1 cellular context compared by ENCODE assay signal in genomic region chr18:2707559-2708168, GRCh38.
TF ChIP-seq lines count a peak whose summit lies in the region.

No MANE protein-coding gene starts in this region.

TF ChIP-seq in K562, 482 proteins besides CTCF, POLR2A, EP300 and RAD21 (continued from another document):
- no peak for TF ChIP-seq ZNF639 (CRISPR knock-in tag; conservative IDR thresholded peaks at IDR 0.05 in 1 of 2, IDR thresholded peaks at IDR 0.05 in 1 of 2)
- no peak for TF ChIP-seq ZNF146 (CRISPR knock-in tag; IDR thresholded peaks at IDR 0.05; ENCODE audit: unreplicated experiment)
- TF ChIP-seq ZFP1 (CRISPR knock-in tag; IDR thresholded peaks at IDR 0.05): no peak
- no peak for TF ChIP-seq PHTF2 (CRISPR knock-in tag; IDR thresholded peaks at IDR 0.05)
- TF ChIP-seq ZNF316 (IDR thresholded peaks at IDR 0.05): peak; percentile 85
- TF ChIP-seq C11orf30 (IDR thresholded peaks at IDR 0.05; ENCODE audit: low read depth): peak; percentile 84
- TF ChIP-seq, protein P1, sequence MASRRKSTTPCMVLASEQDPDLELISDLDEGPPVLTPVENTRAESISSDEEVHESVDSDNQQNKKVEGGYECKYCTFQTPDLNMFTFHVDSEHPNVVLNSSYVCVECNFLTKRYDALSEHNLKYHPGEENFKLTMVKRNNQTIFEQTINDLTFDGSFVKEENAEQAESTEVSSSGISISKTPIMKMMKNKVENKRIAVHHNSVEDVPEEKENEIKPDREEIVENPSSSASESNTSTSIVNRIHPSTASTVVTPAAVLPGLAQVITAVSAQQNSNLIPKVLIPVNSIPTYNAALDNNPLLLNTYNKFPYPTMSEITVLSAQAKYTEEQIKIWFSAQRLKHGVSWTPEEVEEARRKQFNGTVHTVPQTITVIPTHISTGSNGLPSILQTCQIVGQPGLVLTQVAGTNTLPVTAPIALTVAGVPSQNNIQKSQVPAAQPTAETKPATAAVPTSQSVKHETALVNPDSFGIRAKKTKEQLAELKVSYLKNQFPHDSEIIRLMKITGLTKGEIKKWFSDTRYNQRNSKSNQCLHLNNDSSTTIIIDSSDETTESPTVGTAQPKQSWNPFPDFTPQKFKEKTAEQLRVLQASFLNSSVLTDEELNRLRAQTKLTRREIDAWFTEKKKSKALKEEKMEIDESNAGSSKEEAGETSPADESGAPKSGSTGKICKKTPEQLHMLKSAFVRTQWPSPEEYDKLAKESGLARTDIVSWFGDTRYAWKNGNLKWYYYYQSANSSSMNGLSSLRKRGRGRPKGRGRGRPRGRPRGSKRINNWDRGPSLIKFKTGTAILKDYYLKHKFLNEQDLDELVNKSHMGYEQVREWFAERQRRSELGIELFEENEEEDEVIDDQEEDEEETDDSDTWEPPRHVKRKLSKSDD (conservative IDR thresholded peaks at IDR 0.05; ENCODE audit: low read length): no peak
- no peak for TF ChIP-seq NR2C2 (CRISPR knock-in tag; IDR thresholded peaks at IDR 0.05)
- TF ChIP-seq NR2C2 (tag; IDR thresholded peaks at IDR 0.05): no peak
- TF ChIP-seq RBM15 (IDR thresholded peaks at IDR 0.05; ENCODE audit: insufficient read depth, low read length): no peak
- no peak for TF ChIP-seq MCM7 (IDR thresholded peaks at IDR 0.05)
- no peak for TF ChIP-seq ZBTB1 (CRISPR knock-in tag; IDR thresholded peaks at IDR 0.05; ENCODE audit: borderline replicate concordance, low read depth)
- TF ChIP-seq ZNF717 (CRISPR knock-in tag; IDR thresholded peaks at IDR 0.05): no peak
- TF ChIP-seq BCLAF1 (IDR thresholded peaks at IDR 0.05; ENCODE audit: borderline replicate concordance in 1 of 2, control insufficient read depth in 1 of 2, low read depth in 2 of 2, low read length in 1 of 2): no peak
- TF ChIP-seq, protein P2, sequence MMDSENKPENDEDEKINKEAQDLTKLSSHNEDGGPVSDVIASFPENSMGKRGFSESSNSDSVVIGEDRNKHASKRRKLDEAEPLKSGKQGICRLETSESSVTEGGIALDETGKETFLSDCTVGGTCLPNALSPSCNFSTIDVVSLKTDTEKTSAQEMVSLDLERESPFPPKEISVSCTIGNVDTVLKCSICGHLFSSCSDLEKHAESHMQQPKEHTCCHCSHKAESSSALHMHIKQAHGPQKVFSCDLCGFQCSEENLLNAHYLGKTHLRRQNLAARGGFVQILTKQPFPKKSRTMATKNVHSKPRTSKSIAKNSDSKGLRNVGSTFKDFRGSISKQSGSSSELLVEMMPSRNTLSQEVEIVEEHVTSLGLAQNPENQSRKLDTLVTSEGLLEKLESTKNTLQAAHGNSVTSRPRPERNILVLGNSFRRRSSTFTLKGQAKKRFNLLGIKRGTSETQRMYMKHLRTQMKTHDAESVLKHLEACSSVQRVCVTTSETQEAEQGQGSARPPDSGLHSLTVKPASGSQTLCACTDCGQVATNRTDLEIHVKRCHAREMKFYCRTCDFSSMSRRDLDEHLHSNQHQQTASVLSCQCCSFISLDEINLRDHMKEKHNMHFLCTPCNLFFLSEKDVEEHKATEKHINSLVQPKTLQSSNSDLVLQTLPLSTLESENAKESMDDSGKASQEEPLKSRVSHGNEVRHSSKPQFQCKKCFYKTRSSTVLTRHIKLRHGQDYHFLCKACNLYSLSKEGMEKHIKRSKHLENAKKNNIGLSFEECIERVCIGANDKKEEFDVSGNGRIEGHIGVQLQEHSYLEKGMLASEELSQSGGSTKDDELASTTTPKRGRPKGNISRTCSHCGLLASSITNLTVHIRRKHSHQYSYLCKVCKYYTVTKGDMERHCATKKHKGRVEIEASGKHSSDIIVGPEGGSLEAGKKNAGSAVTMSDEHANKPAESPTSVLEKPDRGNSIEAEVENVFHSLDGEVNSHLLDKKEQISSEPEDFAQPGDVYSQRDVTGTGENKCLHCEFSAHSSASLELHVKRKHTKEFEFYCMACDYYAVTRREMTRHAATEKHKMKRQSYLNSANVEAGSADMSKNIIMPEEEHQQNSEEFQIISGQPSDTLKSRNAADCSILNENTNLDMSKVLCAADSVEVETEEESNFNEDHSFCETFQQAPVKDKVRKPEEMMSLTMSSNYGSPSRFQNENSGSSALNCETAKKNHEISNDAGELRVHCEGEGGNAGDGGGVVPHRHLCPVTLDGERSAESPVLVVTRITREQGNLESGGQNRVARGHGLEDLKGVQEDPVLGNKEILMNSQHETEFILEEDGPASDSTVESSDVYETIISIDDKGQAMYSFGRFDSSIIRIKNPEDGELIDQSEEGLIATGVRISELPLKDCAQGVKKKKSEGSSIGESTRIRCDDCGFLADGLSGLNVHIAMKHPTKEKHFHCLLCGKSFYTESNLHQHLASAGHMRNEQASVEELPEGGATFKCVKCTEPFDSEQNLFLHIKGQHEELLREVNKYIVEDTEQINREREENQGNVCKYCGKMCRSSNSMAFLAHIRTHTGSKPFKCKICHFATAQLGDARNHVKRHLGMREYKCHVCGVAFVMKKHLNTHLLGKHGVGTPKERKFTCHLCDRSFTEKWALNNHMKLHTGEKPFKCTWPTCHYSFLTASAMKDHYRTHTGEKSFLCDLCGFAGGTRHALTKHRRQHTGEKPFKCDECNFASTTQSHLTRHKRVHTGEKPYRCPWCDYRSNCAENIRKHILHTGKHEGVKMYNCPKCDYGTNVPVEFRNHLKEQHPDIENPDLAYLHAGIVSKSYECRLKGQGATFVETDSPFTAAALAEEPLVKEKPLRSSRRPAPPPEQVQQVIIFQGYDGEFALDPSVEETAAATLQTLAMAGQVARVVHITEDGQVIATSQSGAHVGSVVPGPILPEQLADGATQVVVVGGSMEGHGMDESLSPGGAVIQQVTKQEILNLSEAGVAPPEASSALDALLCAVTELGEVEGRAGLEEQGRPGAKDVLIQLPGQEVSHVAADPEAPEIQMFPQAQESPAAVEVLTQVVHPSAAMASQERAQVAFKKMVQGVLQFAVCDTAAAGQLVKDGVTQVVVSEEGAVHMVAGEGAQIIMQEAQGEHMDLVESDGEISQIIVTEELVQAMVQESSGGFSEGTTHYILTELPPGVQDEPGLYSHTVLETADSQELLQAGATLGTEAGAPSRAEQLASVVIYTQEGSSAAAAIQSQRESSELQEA (IDR thresholded peaks at IDR 0.05; ENCODE audit: low read depth): no peak
- no peak for TF ChIP-seq MIER1 (IDR thresholded peaks at IDR 0.05; ENCODE audit: low read depth)
- TF ChIP-seq ZNF324 (CRISPR knock-in tag; IDR thresholded peaks at IDR 0.05): no peak
- TF ChIP-seq MEF2A (IDR thresholded peaks at IDR 0.05; ENCODE audit: control insufficient read depth, low read depth, low read length): no peak
